ENCODE assay signal across 16 cellular contexts in the genomic region with DNA sequence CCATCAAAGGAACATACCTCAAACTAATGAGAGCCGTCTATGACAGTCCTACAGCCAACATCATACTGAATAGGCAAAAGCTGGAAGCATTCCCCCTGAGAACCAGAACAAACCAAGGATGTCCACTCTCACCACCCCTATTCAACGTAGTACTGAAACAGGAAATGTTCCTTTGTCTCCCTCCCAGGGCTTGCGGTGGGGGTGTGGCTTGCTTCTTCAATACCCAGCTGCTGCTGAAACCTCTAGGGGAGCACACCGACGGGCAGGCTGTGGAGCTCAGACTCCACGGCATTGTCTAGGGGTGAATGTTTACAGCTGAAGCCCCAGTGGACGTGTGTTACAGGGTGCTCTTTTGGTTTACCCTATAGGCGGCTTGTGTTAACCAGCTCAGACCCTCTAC. TPM values are rescaled to one million over a fixed set of nuclear protein-coding genes. Genes with fewer than 3 reads are reported as not detected.
DNase-seq lines count a peak whose midpoint lies in the region; ATAC-seq and TF ChIP-seq lines count a peak whose summit lies in the region.
"Had no signal": no experiment of that assay in that cellular context is flagged by ENCODE, and none has a peak within 500 bp of the region (broad histone marks: within the 10 kb centered on the region; RNA-seq: fewer than 3 reads in every experiment).

No MANE protein-coding gene starts in this region.

- CTCF ChIA-PET in naive thymus-derived CD4-positive, alpha-beta T cell (lab: Charles Lee): no interaction called here

- H3K9me3 ChIP-seq in naive thymus-derived CD4-positive, alpha-beta T cell (ENCODE audit: control insufficient read depth in 2 of 3, low read length in 3 of 3): no peaks in the 10 kb centered on the region
- no peaks in the 10 kb centered on the region for H3K9me3 ChIP-seq in uterus
- H3K9me3 ChIP-seq: Peyer's patch, spleen, tibial artery had no signal

- H3K4me1 ChIP-seq in naive thymus-derived CD4-positive, alpha-beta T cell (ENCODE audit: control insufficient read depth in 2 of 2, insufficient read depth in 2 of 2, low read length in 2 of 2): no peaks in the 10 kb centered on the region
- H3K4me1 ChIP-seq in uterus: no peaks in the 10 kb centered on the region
- H3K4me1 ChIP-seq: Peyer's patch, tibial artery had no signal

- peak; percentile 23 for DNase-seq in NCI-H345 (lab: John Stamatoyannopoulos, UW)
- no peak for DNase-seq in NCI-H345 treated with DMSO at 0.1 percent for 48 hours (lab: John Stamatoyannopoulos, UW; ENCODE audit: unreplicated experiment)
- peak; percentile 85 for DNase-seq in cardiac septum (ENCODE audit: low spot score)
- DNase-seq in naive thymus-derived CD4-positive, alpha-beta T cell: no peak
- DNase-seq in T-helper 9 cell: no peak
- DNase-seq in uterus: no peak
- DNase-seq in middle frontal gyrus (ENCODE audit: extremely low spot score, low spot score): no peak
- DNase-seq: activated CD8-positive, alpha-beta T cell treated with anti-CD3 and anti-CD28 coated beads for 36 hours; activated effector memory CD4-positive, alpha-beta T cell treated with Interleukin-2 at 50 U/mL for 16 hours; nucleus accumbens; Peyer's patch; spleen; T1000 had no signal

- no peak for TF ChIP-seq CTCF in uterus (IDR thresholded peaks at IDR 0.05)

- H3K9me3 Mint-ChIP-seq in naive thymus-derived CD4-positive, alpha-beta T cell: peaks cover 0 to 6% (median 0%) of the 10 kb centered on the region in 11 donors

- intact Hi-C loops in cardiac septum (cut with DNase I): no loop called here
- intact Hi-C loops in naive thymus-derived CD4-positive, alpha-beta T cell (cut with micrococcal nuclease): no loop called here
- intact Hi-C loops in uterus (cut with DNase I; ENCODE audit: low total_unique reads): no loop called here

- TF ChIP-seq POLR2A in uterus (IDR thresholded peaks at IDR 0.05): no peak

- no peak overlapping the region for H3K27ac ChIP-seq in naive thymus-derived CD4-positive, alpha-beta T cell (ENCODE audit: low read depth, low read length)
- H3K27ac ChIP-seq in uterus: no peak overlapping the region
- H3K27ac ChIP-seq: Peyer's patch, spleen, tibial artery had no signal

- no peak overlapping the region for H3K4me3 ChIP-seq in naive thymus-derived CD4-positive, alpha-beta T cell (ENCODE audit: low read length)
- no peak overlapping the region for H3K4me3 ChIP-seq in uterus
- H3K4me3 ChIP-seq: lung, Peyer's patch, spleen, tibial artery had no signal

- peaks cover 2 to 11% (median 6%) of the 10 kb centered on the region in 7 donors for H3K4me1 Mint-ChIP-seq in naive thymus-derived CD4-positive, alpha-beta T cell

- no peaks in the 10 kb centered on the region for H3K27me3 ChIP-seq in naive thymus-derived CD4-positive, alpha-beta T cell (ENCODE audit: control insufficient read depth in 2 of 2, insufficient read depth in 2 of 2, low read length in 2 of 2)
- H3K27me3 ChIP-seq in uterus: no peaks in the 10 kb centered on the region
- H3K27me3 ChIP-seq: Peyer's patch, spleen, tibial artery had no signal

- no peaks in the 10 kb centered on the region for H3K27me3 Mint-ChIP-seq in naive thymus-derived CD4-positive, alpha-beta T cell
- H3K27me3 Mint-ChIP-seq: activated CD8-positive, alpha-beta T cell treated with anti-CD3 and anti-CD28 coated beads for 36 hours had no signal

- H3K36me3 Mint-ChIP-seq in naive thymus-derived CD4-positive, alpha-beta T cell: peaks cover 19 to 69% (median 65%) of the 10 kb centered on the region in 5 donors

- POLR2A ChIA-PET in naive thymus-derived CD4-positive, alpha-beta T cell (lab: Charles Lee): no interaction called here

- ATAC-seq in HG03571 (IDR thresholded peaks at IDR 0.05; ENCODE audit: unreplicated experiment): peak; percentile 68
- no peak for ATAC-seq in naive thymus-derived CD4-positive, alpha-beta T cell
- ATAC-seq: activated CD8-positive, alpha-beta T cell treated with anti-CD3 and anti-CD28 coated beads for 36 hours had no signal

- peak overlapping the region in 1 of 9 donors; percentile 62 for H3K27ac Mint-ChIP-seq in naive thymus-derived CD4-positive, alpha-beta T cell
- H3K27ac Mint-ChIP-seq: activated CD8-positive, alpha-beta T cell treated with anti-CD3 and anti-CD28 coated beads for 36 hours had no signal

- H3K36me3 ChIP-seq in naive thymus-derived CD4-positive, alpha-beta T cell (ENCODE audit: control insufficient read depth in 2 of 3, insufficient read depth in 3 of 3, low read length in 3 of 3): peaks cover 0 to 18% (median 0%) of the 10 kb centered on the region in 3 experiments
- no peaks in the 10 kb centered on the region for H3K36me3 ChIP-seq in uterus

- no peak overlapping the region for H3K4me3 Mint-ChIP-seq in naive thymus-derived CD4-positive, alpha-beta T cell
- H3K4me3 Mint-ChIP-seq: activated CD8-positive, alpha-beta T cell treated with anti-CD3 and anti-CD28 coated beads for 36 hours had no signal

RNA-seq across cellular contexts. Expression of a gene that starts 30.5 kb away (rescaled TPM):
- 30.3 TPM for total RNA-seq in cardiac septum
- total RNA-seq in naive thymus-derived CD4-positive, alpha-beta T cell: 1 to 10 TPM in 1 of 5 experiments, under 1 TPM in 3, not detected in 1; 0.27 to 3.2 (median 0.59) TPM
- polyA plus RNA-seq in naive thymus-derived CD4-positive, alpha-beta T cell: under 1 TPM; 0.07 to 0.10 TPM
- total RNA-seq in uterus: 1 to 10 TPM in 1 of 4 donors, under 1 TPM in 1, not detected in 2; 0.21 to 4.1 TPM

Comparison
In these comparisons a context has a peak if more than half of its experiments do, and no peak if none do; other contexts are left out.
1. DNase-seq: peak in NCI-H345 (single experiment) and cardiac septum (single experiment); none in NCI-H345 treated with DMSO at 0.1 percent for 48 hours (single experiment), naive thymus-derived CD4-positive, alpha-beta T cell (0 of 9), T-helper 9 cell (single experiment), uterus (0 of 2) and middle frontal gyrus (single experiment).